1 cellular context compared by ENCODE assay signal in the genomic region with DNA sequence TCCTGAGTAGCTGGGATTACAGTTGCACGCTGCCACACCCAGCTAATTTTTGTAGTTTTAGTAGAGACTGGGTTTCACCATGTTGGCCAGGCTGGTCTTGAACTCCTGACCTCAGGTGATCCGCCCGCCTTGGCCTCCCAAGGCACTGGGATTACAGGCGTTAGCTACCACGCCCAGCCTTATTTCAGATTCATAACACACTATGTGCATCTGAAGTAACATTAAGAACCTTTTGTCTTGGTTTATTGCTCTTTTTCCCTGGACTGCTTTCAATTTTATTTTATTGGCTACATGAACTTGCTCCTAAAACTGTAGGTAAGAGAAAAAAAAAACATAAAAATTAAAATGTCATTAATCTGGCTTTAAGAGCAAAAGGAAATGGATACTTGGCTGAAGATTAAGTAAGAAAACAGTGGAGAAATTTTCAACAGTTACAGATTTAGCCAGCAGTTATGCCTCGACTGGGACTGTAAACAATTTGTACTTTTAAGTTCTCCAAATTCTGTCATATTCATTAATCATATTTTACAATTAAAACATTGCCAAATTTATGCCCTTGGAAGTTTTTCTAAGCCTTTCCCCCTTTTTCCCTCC.
TF ChIP-seq lines count a peak whose summit lies in the region.

No MANE protein-coding gene starts in this region.

TF ChIP-seq in IMR-90, 13 proteins besides CTCF, POLR2A, EP300 and RAD21 (continued from another document):
- TF ChIP-seq SMC3 (IDR thresholded peaks at IDR 0.05; ENCODE audit: low read depth, low read length) (no peak), CEBPB (IDR thresholded peaks at IDR 0.05; ENCODE audit: low read depth, low read length) (no peak), RFX5 (IDR thresholded peaks at IDR 0.05; ENCODE audit: low read depth, low read length) (no peak)
